In genomic region chr3:46087871-46088270, GRCh38 we compare ENCODE assay signal across 8 cellular contexts.
DNase-seq lines count a peak whose midpoint lies in the region; ATAC-seq and TF ChIP-seq lines count a peak whose summit lies in the region.

No MANE protein-coding gene starts in this region.

- H3K4me1 Mint-ChIP-seq in activated CD4-positive, alpha-beta T cell treated with anti-CD3 and anti-CD28 coated beads, Interleukin-2, amount 10 ng/mL, durations not matched to agents 24 days and 14 days, result peaks cover 44% of the 10 kb centered on the region
- peaks cover 50% of the 10 kb centered on the region for H3K4me1 Mint-ChIP-seq in stimulated activated memory B cell treated with anti-CD40 and anti-IgM and Interleukin-4, amounts not matched to agents 10 μg/mL and 1 μg/mL and 100 μg/mL, for 72 hours
- H3K4me1 Mint-ChIP-seq in activated T-helper 1 cell treated with anti-CD3 and anti-CD28 coated beads, Interleukin-12 subunit alpha, Interleukin-12 subunit beta, Interleukin-2, Interleukin-4 antibody, amounts not matched to agents 30 ng/mL and 10 ng/mL and 1 ng/mL, durations not matched to agents 14 hours and 24 hours and 36 hours (ENCODE audit: low read depth), result peaks cover 60% of the 10 kb centered on the region

- no peaks in the 10 kb centered on the region for H3K9me3 ChIP-seq in esophagus muscularis mucosa

- H3K36me3 ChIP-seq in esophagus muscularis mucosa, result no peaks in the 10 kb centered on the region

- no peak for ATAC-seq in stimulated activated memory B cell treated with anti-CD40 and anti-IgM and Interleukin-4, amounts not matched to agents 10 μg/mL and 1 μg/mL and 100 μg/mL, for 72 hours
- no peak for ATAC-seq in GM21526 (IDR thresholded peaks at IDR 0.05; ENCODE audit: low FRiP score, unreplicated experiment)

- H3K36me3 Mint-ChIP-seq in activated CD4-positive, alpha-beta T cell treated with anti-CD3 and anti-CD28 coated beads, Interleukin-2, amount 10 ng/mL, durations not matched to agents 24 days and 14 days (ENCODE audit: low read depth), result no peaks in the 10 kb centered on the region
- H3K36me3 Mint-ChIP-seq in stimulated activated memory B cell treated with anti-CD40 and anti-IgM and Interleukin-4, amounts not matched to agents 10 μg/mL and 1 μg/mL and 100 μg/mL, for 72 hours, result no peaks in the 10 kb centered on the region
- H3K36me3 Mint-ChIP-seq in activated T-helper 1 cell treated with anti-CD3 and anti-CD28 coated beads, Interleukin-12 subunit alpha, Interleukin-12 subunit beta, Interleukin-2, Interleukin-4 antibody, amounts not matched to agents 30 ng/mL and 10 ng/mL and 1 ng/mL, durations not matched to agents 14 hours and 24 hours and 36 hours (ENCODE audit: low read depth), result peaks cover 10% of the 10 kb centered on the region

- no peaks in the 10 kb centered on the region for H3K9me3 Mint-ChIP-seq in activated CD4-positive, alpha-beta T cell treated with anti-CD3 and anti-CD28 coated beads, Interleukin-2, amount 10 ng/mL, durations not matched to agents 24 days and 14 days
- H3K9me3 Mint-ChIP-seq in stimulated activated memory B cell treated with anti-CD40 and anti-IgM and Interleukin-4, amounts not matched to agents 10 μg/mL and 1 μg/mL and 100 μg/mL, for 72 hours, result no peaks in the 10 kb centered on the region
- H3K9me3 Mint-ChIP-seq in activated T-helper 1 cell treated with anti-CD3 and anti-CD28 coated beads, Interleukin-12 subunit alpha, Interleukin-12 subunit beta, Interleukin-2, Interleukin-4 antibody, amounts not matched to agents 30 ng/mL and 10 ng/mL and 1 ng/mL, durations not matched to agents 14 hours and 24 hours and 36 hours, result peaks cover 3% of the 10 kb centered on the region

- H3K4me3 Mint-ChIP-seq in activated CD4-positive, alpha-beta T cell treated with anti-CD3 and anti-CD28 coated beads, Interleukin-2, amount 10 ng/mL, durations not matched to agents 24 days and 14 days, result no peak overlapping the region
- H3K4me3 Mint-ChIP-seq in stimulated activated memory B cell treated with anti-CD40 and anti-IgM and Interleukin-4, amounts not matched to agents 10 μg/mL and 1 μg/mL and 100 μg/mL, for 72 hours, result no peak overlapping the region
- H3K4me3 Mint-ChIP-seq in activated T-helper 1 cell treated with anti-CD3 and anti-CD28 coated beads, Interleukin-12 subunit alpha, Interleukin-12 subunit beta, Interleukin-2, Interleukin-4 antibody, amounts not matched to agents 30 ng/mL and 10 ng/mL and 1 ng/mL, durations not matched to agents 14 hours and 24 hours and 36 hours, result no peak overlapping the region

- intact Hi-C loops in activated CD4-positive, alpha-beta T cell treated with anti-CD3 and anti-CD28 coated beads, Interleukin-2, amount 10 ng/mL, durations not matched to agents 24 days and 14 days (cut with micrococcal nuclease), result no loop called here
- intact Hi-C loops in esophagus muscularis mucosa (cut with DNase I), result loop anchor here (10.0 kb wide), 1 partner anchor 287 kb away; the partner anchor contains the start of gene CCR5
- intact Hi-C loops in activated T-helper 1 cell treated with anti-CD3 and anti-CD28 coated beads, Interleukin-12 subunit alpha, Interleukin-12 subunit beta, Interleukin-2, Interleukin-4 antibody, amounts not matched to agents 30 ng/mL and 10 ng/mL and 1 ng/mL, durations not matched to agents 14 hours and 24 hours and 36 hours (cut with micrococcal nuclease), result loop anchor here (2.0 kb wide), 1 partner anchor 355 kb away; no protein-coding TSS in a partner anchor

- peaks cover 0 to 9% (median 3%) of the 10 kb centered on the region in 4 donors for H3K4me1 ChIP-seq in esophagus muscularis mucosa

- no peak overlapping the region for H3K27ac Mint-ChIP-seq in activated CD4-positive, alpha-beta T cell treated with anti-CD3 and anti-CD28 coated beads, Interleukin-2, amount 10 ng/mL, durations not matched to agents 24 days and 14 days
- H3K27ac Mint-ChIP-seq in stimulated activated memory B cell treated with anti-CD40 and anti-IgM and Interleukin-4, amounts not matched to agents 10 μg/mL and 1 μg/mL and 100 μg/mL, for 72 hours, result peak overlapping the region; percentile 22
- H3K27ac Mint-ChIP-seq in activated T-helper 1 cell treated with anti-CD3 and anti-CD28 coated beads, Interleukin-12 subunit alpha, Interleukin-12 subunit beta, Interleukin-2, Interleukin-4 antibody, amounts not matched to agents 30 ng/mL and 10 ng/mL and 1 ng/mL, durations not matched to agents 14 hours and 24 hours and 36 hours, result no peak overlapping the region

- H3K27ac ChIP-seq in esophagus muscularis mucosa (replicated peaks in 1 of 4), result no peak overlapping the region

- TF ChIP-seq CTCF in esophagus muscularis mucosa (IDR thresholded peaks at IDR 0.05), result no peak

- TF ChIP-seq EP300 in esophagus muscularis mucosa (IDR thresholded peaks at IDR 0.05), result no peak

- peak; percentile 72 for DNase-seq in activated CD4-positive, alpha-beta T cell treated with anti-CD3 and anti-CD28 coated beads, Interleukin-2, amount 10 ng/mL, durations not matched to agents 24 days and 14 days
- no peak for DNase-seq in activated CD4-positive, alpha-beta T cell treated with anti-CD3 and anti-CD28 coated beads, Interleukin-2, amount 50 U/mL, for 48 hours
- DNase-seq in NOMO-1 (lab: John Stamatoyannopoulos, UW; ENCODE audit: unreplicated experiment in 2 of 2), result peak; percentile 69 to 88
- peak; percentile 80 for DNase-seq in esophagus muscularis mucosa (ENCODE audit: extremely low spot score)
- no peak for DNase-seq in activated naive CD4-positive, alpha-beta T cell treated with Interleukin-2 at 50 U/mL for 16 hours
- DNase-seq in activated T-helper 1 cell treated with anti-CD3 and anti-CD28 coated beads, Interleukin-12 subunit alpha, Interleukin-12 subunit beta, Interleukin-2, Interleukin-4 antibody, amounts not matched to agents 30 ng/mL and 10 ng/mL and 1 ng/mL, durations not matched to agents 14 hours and 24 hours and 36 hours (ENCODE audit: low spot score), result no peak

- 46% methylated on average over 3 of the region's 3 CpGs for WGBS in esophagus muscularis mucosa

- H3K27me3 Mint-ChIP-seq in activated CD4-positive, alpha-beta T cell treated with anti-CD3 and anti-CD28 coated beads, Interleukin-2, amount 10 ng/mL, durations not matched to agents 24 days and 14 days, result peaks cover 21% of the 10 kb centered on the region
- H3K27me3 Mint-ChIP-seq in stimulated activated memory B cell treated with anti-CD40 and anti-IgM and Interleukin-4, amounts not matched to agents 10 μg/mL and 1 μg/mL and 100 μg/mL, for 72 hours, result no peaks in the 10 kb centered on the region
- peaks cover 17% of the 10 kb centered on the region for H3K27me3 Mint-ChIP-seq in activated T-helper 1 cell treated with anti-CD3 and anti-CD28 coated beads, Interleukin-12 subunit alpha, Interleukin-12 subunit beta, Interleukin-2, Interleukin-4 antibody, amounts not matched to agents 30 ng/mL and 10 ng/mL and 1 ng/mL, durations not matched to agents 14 hours and 24 hours and 36 hours (ENCODE audit: insufficient read depth)

- H3K4me3 ChIP-seq in esophagus muscularis mucosa, result no peak overlapping the region

- no peak for TF ChIP-seq POLR2A in esophagus muscularis mucosa (IDR thresholded peaks at IDR 0.05; ENCODE audit: low read depth)

- H3K27me3 ChIP-seq in esophagus muscularis mucosa, result no peaks in the 10 kb centered on the region

Comparison
In these comparisons a context has a peak if more than half of its experiments do, and no peak if none do; other contexts are left out.
1. DNase-seq: peak in activated CD4-positive, alpha-beta T cell treated with anti-CD3 and anti-CD28 coated beads, Interleukin-2, amount 10 ng/mL, durations not matched to agents 24 days and 14 days (single experiment), NOMO-1 (2 of 2) and esophagus muscularis mucosa (single experiment); none in activated CD4-positive, alpha-beta T cell treated with anti-CD3 and anti-CD28 coated beads, Interleukin-2, amount 50 U/mL, for 48 hours (0 of 2), activated naive CD4-positive, alpha-beta T cell treated with Interleukin-2 at 50 U/mL for 16 hours (single experiment) and activated T-helper 1 cell treated with anti-CD3 and anti-CD28 coated beads, Interleukin-12 subunit alpha, Interleukin-12 subunit beta, Interleukin-2, Interleukin-4 antibody, amounts not matched to agents 30 ng/mL and 10 ng/mL and 1 ng/mL, durations not matched to agents 14 hours and 24 hours and 36 hours (single experiment).